In genomic region chr17:16438557-16439302, GRCh38 we compare ENCODE assay signal across 1 cellular context.
TF ChIP-seq lines count a peak whose summit lies in the region.

No MANE protein-coding gene starts in this region.

TF ChIP-seq in K562, 482 proteins besides CTCF, POLR2A, EP300 and RAD21 (continued from another document and continues in another):
- TF ChIP-seq TBL1XR1 (IDR thresholded peaks at IDR 0.05; ENCODE audit: low read length in 2 of 2) (peak in 1 of 2 experiments; percentile 72; a peak in 2 of 4 replicates), ZNF551 (CRISPR knock-in tag; IDR thresholded peaks at IDR 0.05) (no peak), PRDM10 (IDR thresholded peaks at IDR 0.05; ENCODE audit: partially characterized antibody) (peak; percentile 99), FOXK1 (CRISPR knock-in tag; IDR thresholded peaks at IDR 0.05; ENCODE audit: borderline replicate concordance) (0 out of 2 replicates have a peak, but pooled peaks have one; percentile 48), MLX (CRISPR knock-in tag; conservative IDR thresholded peaks at IDR 0.05) (no peak), ZNF699 (CRISPR knock-in tag; IDR thresholded peaks at IDR 0.05; ENCODE audit: insufficient replicate concordance) (no peak), MTF1 (CRISPR knock-in tag; IDR thresholded peaks at IDR 0.05; ENCODE audit: borderline replicate concordance) (no peak), RFX5 (IDR thresholded peaks at IDR 0.05; ENCODE audit: low read depth, low read length) (peak; percentile 20; the same call in 1 of the 2 replicates), ZKSCAN1 (IDR thresholded peaks at IDR 0.05; ENCODE audit: low read depth, low read length) (0 out of 2 replicates have a peak, but pooled peaks have one; percentile 17), THRA (IDR thresholded peaks at IDR 0.05) (no peak), ZNF592 (IDR thresholded peaks at IDR 0.05) (0 out of 2 replicates have a peak, but pooled peaks have one; percentile 36), PTBP1 (IDR thresholded peaks at IDR 0.05; ENCODE audit: low read depth, low read length) (0 out of 2 replicates have a peak, but pooled peaks have one; percentile 55), TCF15 (CRISPR knock-in tag; IDR thresholded peaks at IDR 0.05) (no peak), GABPA (tag; conservative IDR thresholded peaks at IDR 0.05; ENCODE audit: low read depth) (peak; percentile 21; the same call in 1 of the 2 replicates), RREB1 (CRISPR knock-in tag; IDR thresholded peaks at IDR 0.05) (no peak), ZNF398 (CRISPR knock-in tag; IDR thresholded peaks at IDR 0.05) (no peak), RFX7 (CRISPR knock-in tag; IDR thresholded peaks at IDR 0.05) (no peak; the same call in 1 of the 2 replicates), ADNP (tag; IDR thresholded peaks at IDR 0.05) (no peak), ETV5 (CRISPR knock-in tag; IDR thresholded peaks at IDR 0.05; ENCODE audit: low read depth) (no peak), XRCC5 (IDR thresholded peaks at IDR 0.05; ENCODE audit: low read depth, low read length) (no peak), ATF1 (CRISPR knock-in tag; IDR thresholded peaks at IDR 0.05) (no peak), ATF1 (tag; IDR thresholded peaks at IDR 0.05) (peak; percentile 69), ZBTB33 (CRISPR knock-in tag; IDR thresholded peaks at IDR 0.05) (0 out of 2 replicates have a peak, but pooled peaks have one; percentile 7), FOXO4 (CRISPR knock-in tag; IDR thresholded peaks at IDR 0.05) (no peak), TAF9B (IDR thresholded peaks at IDR 0.05; ENCODE audit: partially characterized antibody) (peak; percentile 86), RHOXF2B (CRISPR knock-in tag; conservative IDR thresholded peaks at IDR 0.05) (no peak), PRMT5 (CRISPR knock-in tag; IDR thresholded peaks at IDR 0.05) (no peak), GABPB1 (CRISPR knock-in tag; IDR thresholded peaks at IDR 0.05) (no peak), TCFL5 (CRISPR knock-in tag; conservative IDR thresholded peaks at IDR 0.05) (no peak), SAFB (IDR thresholded peaks at IDR 0.05; ENCODE audit: borderline replicate concordance, low read depth, low read length) (no peak), BRF1 (IDR thresholded peaks at IDR 0.05; ENCODE audit: borderline replicate concordance, extremely low read depth, insufficient read length) (no peak), CGGBP1 (CRISPR knock-in tag; IDR thresholded peaks at IDR 0.05) (0 out of 2 replicates have a peak, but pooled peaks have one; percentile 53), HDGF (IDR thresholded peaks at IDR 0.05) (no peak), MCM5 (IDR thresholded peaks at IDR 0.05; ENCODE audit: low read depth) (no peak), SMC3 (conservative IDR thresholded peaks at IDR 0.05; ENCODE audit: insufficient read depth, low read depth, low read length) (no peak), RBM34 (IDR thresholded peaks at IDR 0.05; ENCODE audit: borderline replicate concordance, insufficient read depth, low read length) (no peak), GTF2A2 (tag; IDR thresholded peaks at IDR 0.05) (peak; percentile 74)
